In the genomic region with DNA sequence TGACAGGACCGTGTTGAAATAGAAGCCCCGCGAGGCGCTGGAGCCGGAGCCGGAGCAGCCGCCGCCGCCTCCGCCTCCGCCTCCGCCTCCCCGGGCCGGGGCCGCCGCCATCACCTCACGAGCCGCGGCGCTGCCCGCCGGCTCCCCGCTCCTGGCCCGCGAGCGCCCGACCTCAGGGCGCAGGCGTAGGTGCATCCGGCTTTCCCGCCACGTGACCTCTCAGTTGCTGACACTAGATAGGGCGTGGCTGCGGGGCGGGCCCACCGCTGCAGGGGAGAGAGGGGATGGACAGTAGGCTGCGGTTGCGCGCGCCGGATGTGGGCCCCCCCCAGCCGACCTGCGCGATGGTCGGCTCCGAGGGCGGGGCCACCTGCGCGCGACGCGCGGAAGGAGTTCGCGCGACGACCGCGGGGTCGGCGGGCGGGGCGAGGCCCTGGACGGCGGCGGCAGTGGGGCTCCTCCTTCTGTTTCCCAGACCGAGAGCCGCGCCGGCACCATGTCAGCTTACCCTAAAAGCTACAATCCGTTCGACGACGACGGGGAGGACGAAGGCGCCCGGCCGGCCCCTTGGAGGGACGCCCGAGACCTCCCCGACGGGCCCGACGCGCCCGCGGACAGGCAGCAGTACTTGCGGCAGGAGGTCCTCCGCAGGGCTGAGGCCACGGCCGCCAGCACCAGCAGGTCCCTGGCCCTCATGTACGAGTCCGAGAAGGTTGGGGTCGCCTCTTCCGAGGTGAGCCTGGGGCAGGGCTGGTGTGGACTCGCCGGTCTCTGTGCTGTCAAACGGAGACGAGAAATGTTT, we compare ENCODE assay signal across 8 cellular contexts. TPM values are rescaled to one million over a fixed set of nuclear protein-coding genes. Genes with fewer than 3 reads are reported as not detected.
DNase-seq lines count a peak whose midpoint lies in the region; ATAC-seq and TF ChIP-seq lines count a peak whose summit lies in the region.

A gene (minus strand): TSS at position 197 of the 802 bp plus-strand sequence. CDS start 86 bp downstream, at position 111.
A gene (plus strand): TSS at position 393 of the 802 bp plus-strand sequence. CDS start 104 bp downstream, at position 497.

- H3K9me2 ChIP-seq in Karpas-422 (replicated peaks; ENCODE audit: insufficient read depth, low read length) = no peaks in the 10 kb centered on the region

- H3K4me2 ChIP-seq in Karpas-422 (ENCODE audit: low read depth, low read length, poor library complexity, severe bottlenecking) = peak within 1 kb of the TSS; percentile 91

- peak within 1 kb of the TSS; percentile 72 for H2AFZ ChIP-seq in Karpas-422 (ENCODE audit: low read length)

- H3K4me3 ChIP-seq in Karpas-422 (ENCODE audit: low read length) (peak within 1 kb of the TSS; percentile 89), esophagus squamous epithelium (peak within 1 kb of the TSS; percentile 91 to 99 (median 94))

- peaks cover 29% of the 10 kb centered on the region for H3K4me1 ChIP-seq in Karpas-422 (ENCODE audit: low read length)
- H3K4me1 ChIP-seq in esophagus squamous epithelium = peaks cover 24 to 80% (median 42%) of the 10 kb centered on the region in 3 donors

- peak; percentile 87 for ATAC-seq in GM21825 (IDR thresholded peaks at IDR 0.05; ENCODE audit: unreplicated experiment)

- peaks cover 12% of the 10 kb centered on the region for H4K20me1 ChIP-seq in Karpas-422 (ENCODE audit: insufficient read depth, low read depth, low read length)

- intact Hi-C loops in esophagus squamous epithelium (cut with DNase I) = no loop called here

- no peaks in the 10 kb centered on the region for H3K9me3 ChIP-seq in Karpas-422 (ENCODE audit: low read length)
- H3K9me3 ChIP-seq in esophagus squamous epithelium = no peaks in the 10 kb centered on the region

- H3K9ac ChIP-seq in Karpas-422 (ENCODE audit: low read length) = peak within 1 kb of the TSS; percentile 87

- peaks cover 80% of the 10 kb centered on the region for H3K79me2 ChIP-seq in Karpas-422 (ENCODE audit: low read length)

- H3K27me3 ChIP-seq in Karpas-422 (ENCODE audit: low read length) (no peaks in the 10 kb centered on the region), esophagus squamous epithelium (no peaks in the 10 kb centered on the region)

- H3K27ac ChIP-seq in Karpas-422 (ENCODE audit: low read length) (peak within 1 kb of the TSS; percentile 60), esophagus squamous epithelium (peak within 1 kb of the TSS; percentile 92 to 96 (median 95))

- DNase-seq in DMS79 treated with DMSO at 0.1 percent for 48 hours (lab: John Stamatoyannopoulos, UW) (peak; percentile 74), Karpas-422 (peak; percentile 99), RKO (ENCODE audit: low spot score) (peak; percentile 98), activated T-helper 1 cell treated with Interleukin-2 at 50 U/mL for 16 hours (ENCODE audit: low read depth) (peak; percentile 98), esophagus squamous epithelium (lab: John Stamatoyannopoulos, UW) (peak; percentile 99), myocyte (ENCODE audit: low read depth) (peak; percentile 98)
- peak; percentile 96 to 98 for DNase-seq in stimulated activated CD8-positive, alpha-beta memory T cell treated with anti-CD3 and anti-CD28 coated beads, Interleukin-7, amount 100 ng/mL, for 4 hours (ENCODE audit: low read depth in 2 of 2)

- 0% methylated on average over 1 of the region's 100 CpGs; no CpG with 5 or more reads in 1 of the 2 donors for WGBS in esophagus squamous epithelium, 2 donors

- TF ChIP-seq CTCF in esophagus squamous epithelium (IDR thresholded peaks at IDR 0.05) = peak in 4 of 6 experiments; percentile 25 to 36 (median 30)

- peak in 3 of 4 donors; percentile 77 to 90 (median 81) for TF ChIP-seq POLR2A in esophagus squamous epithelium (IDR thresholded peaks at IDR 0.05)

- H3K36me3 ChIP-seq in Karpas-422 (ENCODE audit: insufficient read depth, low read length) (no peaks in the 10 kb centered on the region), esophagus squamous epithelium (peaks cover 0 to 28% (median 0%) of the 10 kb centered on the region in 3 donors)

RNA-seq across cellular contexts. Expression of the first gene that starts in this region (rescaled TPM):
- total RNA-seq in Karpas-422 (2014; rRNA removed; shearing (Covaris generic); ENCODE audit: low replicate concordance) = 66.1 and 80.7 TPM in 2 replicates
- total RNA-seq in esophagus squamous epithelium (10 to 100 TPM; 25.4 to 48.6 (median 33.8) TPM), myocyte (41.7 and 48.4 TPM in 2 replicates)
- 52.3 TPM for polyA plus RNA-seq in myocyte (2012)

RNA-seq across cellular contexts. Expression of the second gene that starts in this region (rescaled TPM):
- 10.1 and 17.4 TPM in 2 replicates for total RNA-seq in Karpas-422 (2014; rRNA removed; shearing (Covaris generic); ENCODE audit: low replicate concordance)
- total RNA-seq in esophagus squamous epithelium (10 to 100 TPM; 13.0 to 19.6 (median 17.1) TPM), myocyte (15.1 and 19.1 TPM in 2 replicates)
- polyA plus RNA-seq in myocyte (2012) = 30.6 TPM

Comparison
In these comparisons a context has a peak if more than half of its experiments do, and no peak if none do; other contexts are left out.
1. Peak in every context shown above with its lines: DNase-seq, ATAC-seq, H3K4me3 ChIP-seq and H3K27ac ChIP-seq.